17 cellular contexts compared by ENCODE assay signal in the genomic region with DNA sequence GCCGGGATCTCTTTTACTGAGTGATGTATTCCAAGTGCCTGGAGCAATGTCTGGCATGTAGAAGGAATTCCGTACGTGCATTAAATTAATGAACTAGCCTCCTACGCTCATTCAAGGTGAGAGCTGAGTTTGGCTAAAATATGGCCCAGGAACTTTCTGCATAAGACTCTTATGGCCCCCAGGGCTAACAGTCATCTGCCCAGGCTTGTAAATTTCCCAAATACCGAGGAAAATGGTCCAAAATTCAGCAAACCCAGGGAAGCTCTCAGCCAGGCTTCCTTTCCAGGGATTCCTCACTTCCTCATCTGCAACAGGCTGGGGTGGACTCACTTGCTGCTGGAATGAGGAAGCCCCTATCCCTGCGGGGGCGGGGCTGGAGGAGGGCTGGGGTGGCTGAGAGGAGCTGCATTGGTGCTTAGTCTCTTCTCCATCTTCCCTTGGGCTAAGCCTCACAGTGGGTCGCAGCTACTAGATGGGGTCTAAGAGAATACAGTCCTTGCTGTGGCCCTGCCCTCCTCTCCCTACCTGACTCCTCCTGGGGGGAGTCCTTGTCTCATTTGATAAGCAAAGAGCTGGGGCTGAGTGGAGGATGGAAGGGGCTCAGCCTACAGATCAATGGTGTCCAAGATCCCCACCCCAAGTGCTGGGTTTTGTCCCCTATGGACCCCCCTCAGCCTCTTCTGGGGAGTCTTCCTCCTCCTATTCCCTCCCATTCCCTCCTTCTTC. TPM values are rescaled to one million over a fixed set of nuclear protein-coding genes. Genes with fewer than 3 reads are reported as not detected.
DNase-seq lines count a peak whose midpoint lies in the region; ATAC-seq and TF ChIP-seq lines count a peak whose summit lies in the region.
"Had no signal": no experiment of that assay in that cellular context is flagged by ENCODE, and none has a peak within 500 bp of the region (broad histone marks: within the 10 kb centered on the region; RNA-seq: fewer than 3 reads in every experiment).

No MANE protein-coding gene starts in this region.

- H3K9me3 Mint-ChIP-seq in activated naive CD8-positive, alpha-beta T cell treated with anti-CD3 and anti-CD28 coated beads for 36 hours = peaks cover 24% of the 10 kb centered on the region
- H3K9me3 Mint-ChIP-seq in activated naive CD8-positive, alpha-beta T cell treated with anti-CD3 and anti-CD28 coated beads, Interleukin-2, amount 50 U/mL, for 24 hours = peaks cover 22% of the 10 kb centered on the region
- H3K9me3 Mint-ChIP-seq in mesothelial cell of epicardium = peaks cover 38% of the 10 kb centered on the region

- H3K36me3 ChIP-seq in transverse colon = no peaks in the 10 kb centered on the region
- H3K36me3 ChIP-seq: brain microvascular endothelial cell had no signal

- intact Hi-C loops in transverse colon (cut with DNase I; ENCODE audit: low total_unique reads) = no loop called here

- H3K4me3 ChIP-seq in transverse colon = no peak overlapping the region

- in situ Hi-C loops in transverse colon (cut with MboI; ENCODE audit: low pct_ligation_motif_present in 1 of 4, low pct_unique_long_range_greater_than_20kb in 1 of 4, low sequenced_read_pairs in 3 of 4) = loop anchor here in 2 of 4 donors (10.0 to 25.0 kb wide), 2 partner anchors 113 to 125 kb away; partner anchors contain the start of gene MUC20 (in 1 of the 2)

- peaks cover 0 to under 1% of the 10 kb centered on the region in 2 donors for H3K9me3 ChIP-seq in transverse colon

- peaks cover 0 to 4% (median 0%) of the 10 kb centered on the region in 4 donors for H3K4me1 ChIP-seq in transverse colon

- no peaks in the 10 kb centered on the region for H3K27me3 ChIP-seq in transverse colon
- H3K27me3 ChIP-seq: brain microvascular endothelial cell had no signal

- H3K27ac ChIP-seq in transverse colon = no peak overlapping the region
- H3K27ac ChIP-seq: brain microvascular endothelial cell, HL-60 had no signal

- no peak overlapping the region for H3K4me3 Mint-ChIP-seq in activated naive CD8-positive, alpha-beta T cell treated with anti-CD3 and anti-CD28 coated beads for 36 hours
- no peak overlapping the region for H3K4me3 Mint-ChIP-seq in activated naive CD8-positive, alpha-beta T cell treated with anti-CD3 and anti-CD28 coated beads, Interleukin-2, amount 50 U/mL, for 24 hours
- H3K4me3 Mint-ChIP-seq in mesothelial cell of epicardium = no peak overlapping the region

- no peak for TF ChIP-seq POLR2A in transverse colon (IDR thresholded peaks at IDR 0.05)

- peaks cover 35% of the 10 kb centered on the region for H3K4me1 Mint-ChIP-seq in activated naive CD8-positive, alpha-beta T cell treated with anti-CD3 and anti-CD28 coated beads for 36 hours
- H3K4me1 Mint-ChIP-seq in activated naive CD8-positive, alpha-beta T cell treated with anti-CD3 and anti-CD28 coated beads, Interleukin-2, amount 50 U/mL, for 24 hours = peaks cover 41% of the 10 kb centered on the region
- H3K4me1 Mint-ChIP-seq in mesothelial cell of epicardium = peaks cover 22% of the 10 kb centered on the region

- H3K27me3 Mint-ChIP-seq in activated naive CD8-positive, alpha-beta T cell treated with anti-CD3 and anti-CD28 coated beads for 36 hours = no peaks in the 10 kb centered on the region
- H3K27me3 Mint-ChIP-seq in activated naive CD8-positive, alpha-beta T cell treated with anti-CD3 and anti-CD28 coated beads, Interleukin-2, amount 50 U/mL, for 24 hours = no peaks in the 10 kb centered on the region
- no peaks in the 10 kb centered on the region for H3K27me3 Mint-ChIP-seq in mesothelial cell of epicardium (ENCODE audit: low read depth)

- TF ChIP-seq CTCF in mesothelial cell of epicardium (IDR thresholded peaks at IDR 0.05; ENCODE audit: unreplicated experiment) = no peak
- TF ChIP-seq CTCF in transverse colon (IDR thresholded peaks at IDR 0.05) = no peak

- 88% methylated on average over 8 of the region's 8 CpGs; no CpG with 5 or more reads in 1 of the 2 donors for WGBS in transverse colon (ENCODE audit: low coverage in 1 of 2), 2 donors

- no peak for DNase-seq in activated naive CD8-positive, alpha-beta T cell treated with anti-CD3 and anti-CD28 coated beads for 36 hours
- no peak for DNase-seq in activated naive CD8-positive, alpha-beta T cell treated with anti-CD3 and anti-CD28 coated beads, Interleukin-2, amount 50 U/mL, for 24 hours
- peak; percentile 34 for DNase-seq in activated CD8-positive, alpha-beta memory T cell treated with anti-CD3 and anti-CD28 coated beads, Interleukin-2, amount 50 U/mL, for 48 hours
- DNase-seq in mesothelial cell of epicardium (ENCODE audit: low spot score in 2 of 2, unreplicated experiment in 2 of 2) = no peak
- peak; percentile 20 for DNase-seq in transverse colon
- DNase-seq in COLO829 (ENCODE audit: low spot score) = no peak
- DNase-seq: activated CD4-positive, alpha-beta T cell treated with anti-CD3 and anti-CD28 coated beads for 4 hours; brain microvascular endothelial cell; foreskin melanocyte; Kasumi-1; mesenchymal stem cell; NCI-H1930; NCI-H748 treated with DMSO at 0.1 percent for 48 hours had no signal

- no peak for ATAC-seq in activated naive CD8-positive, alpha-beta T cell treated with anti-CD3 and anti-CD28 coated beads, Interleukin-2, amount 50 U/mL, for 24 hours
- ATAC-seq in HG03280 (IDR thresholded peaks at IDR 0.05; ENCODE audit: unreplicated experiment) (no peak), HG02885 (IDR thresholded peaks at IDR 0.05; ENCODE audit: poor library complexity, unreplicated experiment) (no peak)

- peaks cover 22% of the 10 kb centered on the region for H3K36me3 Mint-ChIP-seq in activated naive CD8-positive, alpha-beta T cell treated with anti-CD3 and anti-CD28 coated beads for 36 hours
- H3K36me3 Mint-ChIP-seq in activated naive CD8-positive, alpha-beta T cell treated with anti-CD3 and anti-CD28 coated beads, Interleukin-2, amount 50 U/mL, for 24 hours (ENCODE audit: low read depth) = peaks cover 22% of the 10 kb centered on the region
- peaks cover 7% of the 10 kb centered on the region for H3K36me3 Mint-ChIP-seq in mesothelial cell of epicardium

- TF ChIP-seq EP300 in transverse colon (IDR thresholded peaks at IDR 0.05; ENCODE audit: low read depth) = no peak

- peak overlapping the region; percentile 62 for H3K27ac Mint-ChIP-seq in activated naive CD8-positive, alpha-beta T cell treated with anti-CD3 and anti-CD28 coated beads for 36 hours
- no peak overlapping the region for H3K27ac Mint-ChIP-seq in activated naive CD8-positive, alpha-beta T cell treated with anti-CD3 and anti-CD28 coated beads, Interleukin-2, amount 50 U/mL, for 24 hours
- peak overlapping the region; percentile 88 for H3K27ac Mint-ChIP-seq in mesothelial cell of epicardium
- H3K27ac Mint-ChIP-seq: activated T-helper 2 cell treated with anti-CD3 and anti-CD28 coated beads, Interferon-gamma antibody, Interleukin-2, Interleukin-4, amounts not matched to agents 10 μg/mL and 5 μg/mL and 100 μg/mL, durations not matched to agents 14 hours and 24 hours and 36 hours had no signal

RNA-seq across cellular contexts. Expression of gene APOD, which starts 28.5 kb away (rescaled TPM):
- not detected for total RNA-seq in activated naive CD8-positive, alpha-beta T cell treated with anti-CD3 and anti-CD28 coated beads for 36 hours
- total RNA-seq in mesothelial cell of epicardium (0.63 to 1.2 TPM (median 0.86 TPM) in 3 replicates), transverse colon (100 to 1,000 TPM in 1 of 4 donors, 10 to 100 TPM in 2, 1 to 10 TPM in 1; 3.4 to 118 (median 46.1) TPM)

Comparison
In these comparisons a context has a peak if more than half of its experiments do, and no peak if none do; other contexts are left out.
1. DNase-seq: peak in activated CD8-positive, alpha-beta memory T cell treated with anti-CD3 and anti-CD28 coated beads, Interleukin-2, amount 50 U/mL, for 48 hours (single experiment) and transverse colon (single experiment); none in activated naive CD8-positive, alpha-beta T cell treated with anti-CD3 and anti-CD28 coated beads for 36 hours (single experiment), activated naive CD8-positive, alpha-beta T cell treated with anti-CD3 and anti-CD28 coated beads, Interleukin-2, amount 50 U/mL, for 24 hours (single experiment), mesothelial cell of epicardium (0 of 2) and COLO829 (single experiment).